In genomic region chr9:81902191-81902590, GRCh38 we compare ENCODE assay signal across 1 cellular context.
TF ChIP-seq lines count a peak whose summit lies in the region.

No MANE protein-coding gene starts in this region.

TF ChIP-seq in SK-N-SH, 30 proteins besides CTCF, POLR2A, EP300 and RAD21 (continued from another document):
- no peak for TF ChIP-seq REST (IDR thresholded peaks at IDR 0.05; ENCODE audit: low read depth, low read length)
TF ChIP-seq in SK-N-SH: peak in this region for 0.
